Comparison of ENCODE assay signal across 1 cellular context in genomic region chr15:52738311-52738710, GRCh38.
TF ChIP-seq lines count a peak whose summit lies in the region.

No MANE protein-coding gene starts in this region.

TF ChIP-seq in HepG2, 621 proteins besides CTCF, POLR2A, EP300 and RAD21:
- TF ChIP-seq KDM1A (CRISPR knock-in tag; IDR thresholded peaks at IDR 0.05) (no peak), MXD4 (CRISPR knock-in tag; IDR thresholded peaks at IDR 0.05) (no peak), ZFP36L2 (CRISPR knock-in tag; IDR thresholded peaks at IDR 0.05) (no peak), ZNF513 (CRISPR knock-in tag; conservative IDR thresholded peaks at IDR 0.05) (no peak), RARA (CRISPR knock-in tag; IDR thresholded peaks at IDR 0.05) (no peak), ZBTB26 (CRISPR knock-in tag; IDR thresholded peaks at IDR 0.05; ENCODE audit: borderline replicate concordance) (no peak), ZMYM3 (CRISPR knock-in tag; IDR thresholded peaks at IDR 0.05) (no peak), ZNF10 (CRISPR knock-in tag; IDR thresholded peaks at IDR 0.05; ENCODE audit: borderline replicate concordance, low read depth) (no peak), SMAD9 (CRISPR knock-in tag; IDR thresholded peaks at IDR 0.05) (no peak), NFYC (CRISPR knock-in tag; IDR thresholded peaks at IDR 0.05) (no peak)
